Comparison of ENCODE assay signal across 13 cellular contexts in the genomic region with DNA sequence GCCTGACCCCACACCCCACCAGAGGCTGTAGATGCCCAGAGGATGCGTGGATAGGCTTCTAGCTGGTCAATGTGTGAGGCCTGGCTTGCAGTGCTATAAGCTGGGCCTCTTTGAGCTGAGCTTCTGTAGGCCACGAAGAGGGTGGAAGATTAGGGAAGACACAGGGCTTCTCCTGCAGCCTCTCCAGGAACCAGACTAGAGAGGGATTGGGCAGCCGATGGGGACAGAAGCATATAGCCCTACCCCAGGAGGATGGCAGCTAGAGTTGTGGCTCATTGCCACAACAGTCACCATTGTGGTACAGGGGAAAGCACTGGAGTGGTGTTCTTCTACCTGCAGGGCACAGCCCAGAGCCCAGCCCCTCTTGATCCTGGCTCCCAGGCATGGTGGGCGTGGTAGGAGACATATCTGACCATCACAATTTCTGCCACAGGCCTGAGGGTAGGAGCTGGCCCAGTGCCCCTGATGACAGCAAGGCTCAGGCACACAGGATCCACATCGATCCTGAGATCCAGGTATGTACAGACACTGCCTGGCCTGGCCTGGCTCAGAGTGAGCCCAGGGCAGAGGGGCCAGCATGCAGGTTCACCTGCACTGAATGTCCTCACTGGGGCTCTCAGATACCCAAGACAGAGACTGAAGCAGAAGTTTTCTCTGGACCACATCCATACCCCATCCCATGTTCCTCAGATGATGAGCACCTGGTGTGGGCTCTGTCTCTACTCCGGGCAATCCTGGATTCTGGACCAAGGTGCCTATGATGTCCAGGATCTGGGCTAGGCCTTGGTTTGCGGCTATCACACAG. TPM values are rescaled to one million over a fixed set of nuclear protein-coding genes. Genes with fewer than 3 reads are reported as not detected.
DNase-seq lines count a peak whose midpoint lies in the region; ATAC-seq and TF ChIP-seq lines count a peak whose summit lies in the region.
"Had no signal": no experiment of that assay in that cellular context is flagged by ENCODE, and none has a peak within 500 bp of the region (broad histone marks: within the 10 kb centered on the region; RNA-seq: fewer than 3 reads in every experiment).

No MANE protein-coding gene starts in this region.

- CTCF ChIA-PET in SK-N-SH (lab: Yijun Ruan, JAX) = interaction anchor here (0.6 to 3.3 kb wide), 3 partner anchors 27 to 41 kb away, joined by 3 to 16 read pairs (median 4); no protein-coding TSS in a partner anchor

- TF ChIP-seq EP300 in SK-N-SH (IDR thresholded peaks at IDR 0.05; ENCODE audit: borderline replicate concordance in 1 of 2, low read depth in 1 of 2, low read length in 1 of 2) (no peak), suprapubic skin (IDR thresholded peaks at IDR 0.05) (no peak)

- peaks cover 0 to 4% of the 10 kb centered on the region in 2 donors for H3K27me3 Mint-ChIP-seq in natural killer cell (ENCODE audit: low read depth in 2 of 2)

- H3K27ac ChIP-seq in SK-N-SH (ENCODE audit: low read depth in 2 of 2, low read length in 1 of 2) = peak overlapping the region; percentile 71 to 92
- H3K27ac ChIP-seq in colonic mucosa = peak overlapping the region; percentile 72
- H3K27ac ChIP-seq in suprapubic skin = peak overlapping the region; percentile 71
- H3K27ac ChIP-seq: 22Rv1, neutrophil had no signal

- DNase-seq in SK-N-SH = no peak
- peak; percentile 20 for DNase-seq in colonic mucosa
- DNase-seq in mucosa of descending colon = peak in 2 of 3 donors; percentile 27 to 35
- DNase-seq in suprapubic skin (ENCODE audit: low spot score in 2 of 2) = no peak
- no peak for DNase-seq in DMS 273 (lab: John Stamatoyannopoulos, UW; ENCODE audit: unreplicated experiment)
- DNase-seq in DMS153 (lab: John Stamatoyannopoulos, UW) = no peak
- DNase-seq in natural killer cell = no peak
- DNase-seq: NCI-H2081, upper lobe of left lung had no signal

- no peak overlapping the region for H2AFZ ChIP-seq in SK-N-SH (ENCODE audit: low read depth)

- peaks cover 0 to 4% of the 10 kb centered on the region in 2 donors for H3K4me1 Mint-ChIP-seq in natural killer cell

- H3K9me2 ChIP-seq in SK-N-SH = no peaks in the 10 kb centered on the region

- peak overlapping the region; percentile 52; the same call in 1 of the 2 replicates for H3K4me2 ChIP-seq in SK-N-SH

- ATAC-seq in SK-N-SH treated with all-trans-retinoic acid at 6 μM for 48 hours = no peak
- ATAC-seq in mucosa of descending colon = peak; percentile 17
- no peak for ATAC-seq in natural killer cell

- H3K4me1 ChIP-seq in SK-N-SH (ENCODE audit: control insufficient read depth in 1 of 2, insufficient read depth in 2 of 2, low read depth in 1 of 2, low read length in 1 of 2) (peaks cover 47 to 83% of the 10 kb centered on the region in 2 experiments), colonic mucosa (peaks cover 20% of the 10 kb centered on the region), mucosa of descending colon (ENCODE audit: low read depth) (peaks cover 15% of the 10 kb centered on the region), suprapubic skin (peaks cover 71% of the 10 kb centered on the region)

- H3K4me3 Mint-ChIP-seq in natural killer cell = no peak overlapping the region
- H3K4me3 Mint-ChIP-seq: dendritic cell treated with granulocyte-macrophage colony-stimulating factor and Interleukin-4, amounts not matched to agents 40 ng/mL and 50 ng/mL, for 4 days had no signal

- 79% methylated on average over 4 of the region's 7 CpGs for WGBS in SK-N-SH (ENCODE audit: low lambda C conversion rate)
- 54% methylated on average over 4 of the region's 7 CpGs for WGBS in suprapubic skin

- H3F3A ChIP-seq in SK-N-SH (replicated peaks; ENCODE audit: insufficient read depth) = peaks cover 15% of the 10 kb centered on the region

- POLR2A ChIA-PET in SK-N-SH (lab: Yijun Ruan, JAX) = interaction anchor here (1.3 kb wide), 1 partner anchor 27 kb away, joined by 5 read pairs; the partner anchor contains the start of gene SLC22A4

- TF ChIP-seq POLR2A in suprapubic skin (IDR thresholded peaks at IDR 0.05) = no peak

- intact Hi-C loops in colonic mucosa (cut with DNase I) (no loop called here), mucosa of descending colon (cut with DNase I, micrococcal nuclease) (no loop called here), natural killer cell (cut with micrococcal nuclease) (no loop called here)

- TF ChIP-seq RAD21 in SK-N-SH (IDR thresholded peaks at IDR 0.05; ENCODE audit: low read length) = no peak

- H3K9me3 ChIP-seq in SK-N-SH (no peaks in the 10 kb centered on the region), colonic mucosa (no peaks in the 10 kb centered on the region), mucosa of descending colon (no peaks in the 10 kb centered on the region), suprapubic skin (no peaks in the 10 kb centered on the region)
- H3K9me3 ChIP-seq: neutrophil, upper lobe of left lung had no signal

- no peaks in the 10 kb centered on the region for H4K20me1 ChIP-seq in SK-N-SH (ENCODE audit: insufficient read depth)

- H3K27ac Mint-ChIP-seq in natural killer cell = no peak overlapping the region
- H3K27ac Mint-ChIP-seq: dendritic cell treated with granulocyte-macrophage colony-stimulating factor and Interleukin-4, amounts not matched to agents 40 ng/mL and 50 ng/mL, for 4 days had no signal

- H3K4me3 ChIP-seq in SK-N-SH (ENCODE audit: low read depth in 2 of 2, low read length in 1 of 2) = no peak overlapping the region
- no peak overlapping the region for H3K4me3 ChIP-seq in colonic mucosa
- no peak overlapping the region for H3K4me3 ChIP-seq in mucosa of descending colon
- H3K4me3 ChIP-seq in suprapubic skin = no peak overlapping the region
- H3K4me3 ChIP-seq: upper lobe of left lung had no signal

- H3K9me3 Mint-ChIP-seq in natural killer cell = no peaks in the 10 kb centered on the region
- H3K9me3 Mint-ChIP-seq: dendritic cell treated with granulocyte-macrophage colony-stimulating factor and Interleukin-4, amounts not matched to agents 40 ng/mL and 50 ng/mL, for 4 days had no signal

- H3K9ac ChIP-seq in SK-N-SH = peak overlapping the region; percentile 58
- peak overlapping the region in 1 of 2 donors; percentile 71 for H3K9ac ChIP-seq in colonic mucosa (ENCODE audit: low read depth in 2 of 2, low read length in 2 of 2)

- peaks cover 6% of the 10 kb centered on the region for H3K79me2 ChIP-seq in SK-N-SH (ENCODE audit: insufficient read depth)

- H3K27me3 ChIP-seq in SK-N-SH (ENCODE audit: insufficient read depth) (no peaks in the 10 kb centered on the region), colonic mucosa (no peaks in the 10 kb centered on the region), suprapubic skin (no peaks in the 10 kb centered on the region)
- H3K27me3 ChIP-seq: upper lobe of left lung had no signal

- no peak for TF ChIP-seq CTCF in SK-N-SH (IDR thresholded peaks at IDR 0.05)
- TF ChIP-seq CTCF in colonic mucosa (IDR thresholded peaks at IDR 0.05) = no peak
- TF ChIP-seq CTCF in mucosa of descending colon (IDR thresholded peaks at IDR 0.05) = no peak
- TF ChIP-seq CTCF in suprapubic skin (IDR thresholded peaks at IDR 0.05) = no peak
- TF ChIP-seq CTCF in natural killer cell (IDR thresholded peaks at IDR 0.05) = no peak

- H3K36me3 ChIP-seq in SK-N-SH (replicated peaks in 1 of 2; ENCODE audit: control insufficient read depth in 1 of 2, insufficient read depth in 2 of 2, low read length in 1 of 2) = peaks cover 0 to 30% of the 10 kb centered on the region in 2 experiments
- no peaks in the 10 kb centered on the region for H3K36me3 ChIP-seq in colonic mucosa
- H3K36me3 ChIP-seq in mucosa of descending colon (ENCODE audit: low read depth) = no peaks in the 10 kb centered on the region
- H3K36me3 ChIP-seq in suprapubic skin = peaks cover 49% of the 10 kb centered on the region
- H3K36me3 ChIP-seq: neutrophil, upper lobe of left lung had no signal

- no peaks in the 10 kb centered on the region for H3K36me3 Mint-ChIP-seq in natural killer cell

TF ChIP-seq in SK-N-SH, 30 proteins besides CTCF, POLR2A, EP300 and RAD21 (continues in another document):
- TF ChIP-seq NFIC (IDR thresholded peaks at IDR 0.05; ENCODE audit: borderline replicate concordance) (no peak), EZH2phosphoT487 (IDR thresholded peaks at IDR 0.05; ENCODE audit: borderline replicate concordance, low read depth) (no peak)

TF ChIP-seq in SK-N-SH treated with all-trans-retinoic acid at 6 μM for 48 hours, 23 proteins besides CTCF, POLR2A, EP300 and RAD21 (continues in another document):
- TF ChIP-seq ZFP3 (CRISPR knock-in tag; IDR thresholded peaks at IDR 0.05) = no peak
- TF ChIP-seq ISL1 (CRISPR knock-in tag; IDR thresholded peaks at IDR 0.05) = no peak
- TF ChIP-seq ZNF70 (CRISPR knock-in tag; IDR thresholded peaks at IDR 0.05) = no peak
- TF ChIP-seq OSR1 (CRISPR knock-in tag; IDR thresholded peaks at IDR 0.05) = no peak
- no peak for TF ChIP-seq BACH2 (CRISPR knock-in tag; IDR thresholded peaks at IDR 0.05; ENCODE audit: borderline replicate concordance)
- no peak for TF ChIP-seq ZC3H10 (CRISPR knock-in tag; IDR thresholded peaks at IDR 0.05)
- no peak for TF ChIP-seq ZNF8 (CRISPR knock-in tag; IDR thresholded peaks at IDR 0.05)

RNA-seq across cellular contexts. Expression of gene PDLIM4, which starts 8.7 kb away (rescaled TPM):
- 45.1 and 57.1 TPM in 2 replicates for polyA plus RNA-seq in SK-N-SH (2012; rRNA removed)
- 21.9 and 44.4 TPM in 2 replicates for polyA plus RNA-seq in SK-N-SH (2012; cell fraction: cytosol; rRNA removed)
- 118 and 143 TPM in 2 replicates for polyA plus RNA-seq in SK-N-SH (2012; cell fraction: nucleus; rRNA removed)
- total RNA-seq in colonic mucosa (10 to 100 TPM in 1 of 2 donors, 1 to 10 TPM in 1; 2.3 to 14.3 TPM), mucosa of descending colon (10 to 100 TPM in 1 of 3 donors, 1 to 10 TPM in 2; 5.1 to 59.0 (median 5.6) TPM), suprapubic skin (100 to 1,000 TPM; 110 to 128 (median 114) TPM), natural killer cell (not detected)

RNA-seq across cellular contexts. Expression of gene SLC22A4, which starts 28.0 kb away (rescaled TPM):
- 3.3 and 3.8 TPM in 2 replicates for polyA plus RNA-seq in SK-N-SH (2012; rRNA removed)
- 2.3 and 2.5 TPM in 2 replicates for polyA plus RNA-seq in SK-N-SH (2012; cell fraction: cytosol; rRNA removed)
- 6.5 and 9.9 TPM in 2 replicates for polyA plus RNA-seq in SK-N-SH (2012; cell fraction: nucleus; rRNA removed)
- total RNA-seq in colonic mucosa = 1 to 10 TPM; 1.3 to 8.3 TPM
- 10 to 100 TPM in 1 of 3 donors, 1 to 10 TPM in 2; 2.7 to 13.4 (median 3.6) TPM for total RNA-seq in mucosa of descending colon
- 1 to 10 TPM in 3 of 4 donors, under 1 TPM in 1; 0.32 to 1.9 (median 1.3) TPM for total RNA-seq in suprapubic skin
- 1 to 10 TPM in 1 of 3 donors, under 1 TPM in 2; 0.14 to 2.3 (median 0.27) TPM for total RNA-seq in natural killer cell

RNA-seq across cellular contexts. Expression of gene P4HA2, which starts 38.6 kb away (rescaled TPM):
- polyA plus RNA-seq in SK-N-SH (2012; rRNA removed) = 67.2 and 73.5 TPM in 2 replicates
- 48.5 and 58.5 TPM in 2 replicates for polyA plus RNA-seq in SK-N-SH (2012; cell fraction: cytosol; rRNA removed)
- polyA plus RNA-seq in SK-N-SH (2012; cell fraction: nucleus; rRNA removed) = 71.2 and 94.8 TPM in 2 replicates
- total RNA-seq in colonic mucosa = 10 to 100 TPM; 53.7 to 79.6 TPM
- total RNA-seq in mucosa of descending colon = 10 to 100 TPM; 47.0 to 65.0 (median 56.1) TPM
- 10 to 100 TPM; 23.9 to 42.0 (median 30.9) TPM for total RNA-seq in suprapubic skin
- under 1 TPM in 1 of 3 donors, not detected in 2; 0.20 TPM for total RNA-seq in natural killer cell

Comparison
In these comparisons a context has a peak if more than half of its experiments do, and no peak if none do; other contexts are left out.
1. DNase-seq: peak in colonic mucosa (single experiment) and mucosa of descending colon (2 of 3); none in SK-N-SH (single experiment), suprapubic skin (0 of 2), DMS 273 (single experiment), DMS153 (single experiment) and natural killer cell (single experiment).
2. RNA of gene P4HA2, which starts 38.6 kb away (total RNA-seq): 53.7 to 79.6 TPM in colonic mucosa, 47.0 to 65.0 TPM in mucosa of descending colon and 23.9 to 42.0 TPM in suprapubic skin; 0.20 TPM in natural killer cell; every median in the first group is over 10 times any median in the second.
3. Peak in every context shown above with its lines, with median percentiles within 50 percentile points of each other: H3K27ac ChIP-seq.